17 cellular contexts compared by ENCODE assay signal in genomic region chr9:15480028-15480427, GRCh38. TPM values are rescaled to one million over a fixed set of nuclear protein-coding genes. Genes with fewer than 3 reads are reported as not detected.
A peak's percentile ranks its signal among the peaks of the same experiment; 100 is the strongest.
DNase-seq lines count a peak whose midpoint lies in the region; ATAC-seq and TF ChIP-seq lines count a peak whose summit lies in the region.
"Had no signal": no experiment of that assay in that cellular context is flagged by ENCODE, and none has a peak within 500 bp of the region (broad histone marks: within the 10 kb centered on the region; RNA-seq: fewer than 3 reads in every experiment).

No MANE protein-coding gene starts in this region.

- H3K9me3 Mint-ChIP-seq in CD8-positive, alpha-beta T cell: no peaks in the 10 kb centered on the region
- no peaks in the 10 kb centered on the region for H3K9me3 Mint-ChIP-seq in IgD-negative memory B cell
- no peaks in the 10 kb centered on the region for H3K9me3 Mint-ChIP-seq in chondrocyte (ENCODE audit: low read depth)
- H3K9me3 Mint-ChIP-seq in naive thymus-derived CD4-positive, alpha-beta T cell: no peaks in the 10 kb centered on the region
- H3K9me3 Mint-ChIP-seq in immature natural killer cell: no peaks in the 10 kb centered on the region

- H3K4me1 ChIP-seq in CD8-positive, alpha-beta T cell (ENCODE audit: insufficient read depth, low read length): no peaks in the 10 kb centered on the region
- H3K4me1 ChIP-seq in naive thymus-derived CD4-positive, alpha-beta T cell (ENCODE audit: control insufficient read depth in 2 of 2, insufficient read depth in 2 of 2, low read length in 2 of 2): peaks cover 0 to 10% of the 10 kb centered on the region in 2 donors
- no peaks in the 10 kb centered on the region for H3K4me1 ChIP-seq in breast epithelium
- H3K4me1 ChIP-seq: BE2C had no signal

- intact Hi-C loops in CD8-positive, alpha-beta T cell (cut with DNase I, micrococcal nuclease): no loop called here
- intact Hi-C loops in naive thymus-derived CD4-positive, alpha-beta T cell (cut with micrococcal nuclease): loop anchor here in 1 of 2 donors (10.0 kb wide), 1 partner anchor 125 kb away; no protein-coding TSS in a partner anchor
- intact Hi-C loops in breast epithelium (cut with DNase I; ENCODE audit: low total_unique reads): no loop called here

- H3K27me3 Mint-ChIP-seq in CD8-positive, alpha-beta T cell (ENCODE audit: low read depth): no peaks in the 10 kb centered on the region
- H3K27me3 Mint-ChIP-seq in IgD-negative memory B cell (no peaks in the 10 kb centered on the region), chondrocyte (ENCODE audit: low read depth) (no peaks in the 10 kb centered on the region), immature natural killer cell (ENCODE audit: low read depth in 3 of 3) (no peaks in the 10 kb centered on the region)
- no peaks in the 10 kb centered on the region for H3K27me3 Mint-ChIP-seq in naive thymus-derived CD4-positive, alpha-beta T cell

- H3K27ac Mint-ChIP-seq in CD8-positive, alpha-beta T cell: peak overlapping the region; percentile 30
- H3K27ac Mint-ChIP-seq in IgD-negative memory B cell (peak overlapping the region in 2 of 3 donors; percentile 1 to 55), chondrocyte (ENCODE audit: unreplicated experiment) (peak overlapping the region; percentile 0), immature natural killer cell (peak overlapping the region in 3 of 6 donors; percentile 27 to 65 (median 53))
- peak overlapping the region in 6 of 9 donors; percentile 4 to 84 (median 50) for H3K27ac Mint-ChIP-seq in naive thymus-derived CD4-positive, alpha-beta T cell

- no peak overlapping the region for H3K4me3 ChIP-seq in CD8-positive, alpha-beta T cell (ENCODE audit: low read depth, low read length)
- no peak overlapping the region for H3K4me3 ChIP-seq in naive thymus-derived CD4-positive, alpha-beta T cell (ENCODE audit: low read length)
- H3K4me3 ChIP-seq in breast epithelium: no peak overlapping the region

- no peak overlapping the region for H3K4me3 Mint-ChIP-seq in CD8-positive, alpha-beta T cell
- H3K4me3 Mint-ChIP-seq in IgD-negative memory B cell: no peak overlapping the region
- no peak overlapping the region for H3K4me3 Mint-ChIP-seq in chondrocyte (ENCODE audit: unreplicated experiment)
- H3K4me3 Mint-ChIP-seq in naive thymus-derived CD4-positive, alpha-beta T cell: peak overlapping the region in 2 of 10 donors; percentile 2 to 25
- no peak overlapping the region for H3K4me3 Mint-ChIP-seq in immature natural killer cell

- CTCF ChIA-PET in CD8-positive, alpha-beta T cell (lab: Charles Lee): interaction anchor here (1.1 kb wide), 1 partner anchor 127 kb away, joined by 3 read pairs; no protein-coding TSS in a partner anchor
- CTCF ChIA-PET in naive thymus-derived CD4-positive, alpha-beta T cell (lab: Charles Lee): no interaction called here

- no peak for TF ChIP-seq CTCF in CD8-positive, alpha-beta T cell (IDR thresholded peaks at IDR 0.05)
- TF ChIP-seq CTCF in chondrocyte (IDR thresholded peaks at IDR 0.05) (no peak), breast epithelium (IDR thresholded peaks at IDR 0.05) (no peak)

- H3K36me3 Mint-ChIP-seq in CD8-positive, alpha-beta T cell: peaks cover 58% of the 10 kb centered on the region
- H3K36me3 Mint-ChIP-seq in IgD-negative memory B cell (peaks cover 1% of the 10 kb centered on the region), chondrocyte (ENCODE audit: low read depth) (peaks cover 5% of the 10 kb centered on the region), immature natural killer cell (peaks cover under 1 to 14% (median 2%) of the 10 kb centered on the region in 3 donors)
- peaks cover 0 to 29% (median 16%) of the 10 kb centered on the region in 5 donors for H3K36me3 Mint-ChIP-seq in naive thymus-derived CD4-positive, alpha-beta T cell

- peaks cover 9% of the 10 kb centered on the region for H3K36me3 ChIP-seq in CD8-positive, alpha-beta T cell (ENCODE audit: insufficient read depth, low read length)
- H3K36me3 ChIP-seq in naive thymus-derived CD4-positive, alpha-beta T cell (ENCODE audit: control insufficient read depth in 2 of 3, insufficient read depth in 3 of 3, low read length in 3 of 3): peaks cover 5 to 45% (median 17%) of the 10 kb centered on the region in 3 experiments
- no peaks in the 10 kb centered on the region for H3K36me3 ChIP-seq in breast epithelium

- H3K27me3 ChIP-seq in CD8-positive, alpha-beta T cell (ENCODE audit: insufficient read depth, low read length): no peaks in the 10 kb centered on the region
- H3K27me3 ChIP-seq in naive thymus-derived CD4-positive, alpha-beta T cell (ENCODE audit: control insufficient read depth in 2 of 2, insufficient read depth in 2 of 2, low read length in 2 of 2): no peaks in the 10 kb centered on the region
- H3K27me3 ChIP-seq in breast epithelium: no peaks in the 10 kb centered on the region
- H3K27me3 ChIP-seq: BE2C had no signal

- no peak for TF ChIP-seq POLR2A in breast epithelium (IDR thresholded peaks at IDR 0.05)

- DNase-seq in CD8-positive, alpha-beta T cell: no peak
- no peak for DNase-seq in chondrocyte (ENCODE audit: low spot score)
- DNase-seq in naive thymus-derived CD4-positive, alpha-beta T cell: no peak
- no peak for DNase-seq in anterior cingulate cortex (lab: John Stamatoyannopoulos, UW)
- no peak for DNase-seq in breast epithelium (ENCODE audit: low spot score in 2 of 2)
- no peak for DNase-seq in immature natural killer cell
- no peak for DNase-seq in NCI-H2107 (lab: John Stamatoyannopoulos, UW)
- DNase-seq: BE2C, DMS79 treated with DMSO at 0.1 percent for 48 hours, GOT3, KBM-7, NCI-H1436, NCI-H2081, NCI-H524, Right ventricle myocardium superior, SK-N-SH had no signal

- no peak for ATAC-seq in CD8-positive, alpha-beta T cell
- ATAC-seq in naive thymus-derived CD4-positive, alpha-beta T cell: no peak

- POLR2A ChIA-PET in CD8-positive, alpha-beta T cell (lab: Charles Lee): interaction anchor here (2.3 kb wide), 1 partner anchor 31 kb away, joined by 16 read pairs; the partner anchor contains the start of gene PSIP1
- POLR2A ChIA-PET in naive thymus-derived CD4-positive, alpha-beta T cell (lab: Charles Lee): no interaction called here

- H3K4me1 Mint-ChIP-seq in CD8-positive, alpha-beta T cell (ENCODE audit: low read depth): peaks cover 39% of the 10 kb centered on the region
- H3K4me1 Mint-ChIP-seq in IgD-negative memory B cell (peaks cover 13 to 23% (median 22%) of the 10 kb centered on the region in 3 donors), chondrocyte (ENCODE audit: low read depth) (peaks cover 19% of the 10 kb centered on the region), immature natural killer cell (peaks cover 3 to 28% of the 10 kb centered on the region in 2 donors)
- H3K4me1 Mint-ChIP-seq in naive thymus-derived CD4-positive, alpha-beta T cell: peaks cover 17 to 46% (median 37%) of the 10 kb centered on the region in 7 donors

- no peaks in the 10 kb centered on the region for H3K9me3 ChIP-seq in CD8-positive, alpha-beta T cell (ENCODE audit: low read length)
- no peaks in the 10 kb centered on the region for H3K9me3 ChIP-seq in naive thymus-derived CD4-positive, alpha-beta T cell (ENCODE audit: control insufficient read depth in 2 of 3, low read length in 3 of 3)
- H3K9me3 ChIP-seq in breast epithelium: no peaks in the 10 kb centered on the region
- H3K9me3 ChIP-seq: BE2C, SK-N-SH had no signal

- no peak overlapping the region for H3K27ac ChIP-seq in CD8-positive, alpha-beta T cell (ENCODE audit: low read depth, low read length)
- H3K27ac ChIP-seq in naive thymus-derived CD4-positive, alpha-beta T cell (ENCODE audit: low read depth, low read length): no peak overlapping the region
- H3K27ac ChIP-seq in breast epithelium: no peak overlapping the region

RNA-seq across cellular contexts. Expression of gene PSIP1, which starts 30.7 kb away (rescaled TPM):
- total RNA-seq in CD8-positive, alpha-beta T cell: 10 to 100 TPM; 93.5 to 96.0 TPM
- polyA plus RNA-seq in IgD-negative memory B cell (112 TPM), immature natural killer cell (10 to 100 TPM; 26.7 to 73.0 (median 64.8) TPM)
- total RNA-seq in chondrocyte (40.3 to 54.0 TPM (median 44.6 TPM) in 3 replicates), breast epithelium (10 to 100 TPM; 28.0 to 39.1 (median 39.0) TPM)
- 100 to 1,000 TPM in 4 of 5 experiments, 10 to 100 TPM in 1; 97.8 to 213 (median 120) TPM for total RNA-seq in naive thymus-derived CD4-positive, alpha-beta T cell
- polyA plus RNA-seq in naive thymus-derived CD4-positive, alpha-beta T cell: 100 to 1,000 TPM; 139 to 155 TPM

RNA-seq across cellular contexts. Expression of gene SNAPC3, which starts 57.4 kb away (rescaled TPM):
- total RNA-seq in CD8-positive, alpha-beta T cell: 1 to 10 TPM; 3.4 to 5.0 TPM
- polyA plus RNA-seq in IgD-negative memory B cell (18.6 TPM), immature natural killer cell (10 to 100 TPM in 2 of 3 donors, 1 to 10 TPM in 1; 9.9 to 17.0 (median 11.3) TPM)
- total RNA-seq in chondrocyte (38.1 to 43.3 TPM (median 38.3 TPM) in 3 replicates), breast epithelium (10 to 100 TPM; 28.3 to 38.1 (median 33.4) TPM)
- total RNA-seq in naive thymus-derived CD4-positive, alpha-beta T cell: 10 to 100 TPM; 11.9 to 44.4 (median 33.5) TPM
- polyA plus RNA-seq in naive thymus-derived CD4-positive, alpha-beta T cell: 10 to 100 TPM; 10.1 to 11.4 TPM
